In genomic region chr16:4109250-4109736, GRCh38 we compare ENCODE assay signal across 1 cellular context.
TF ChIP-seq lines count a peak whose summit lies in the region.

No MANE protein-coding gene starts in this region.

TF ChIP-seq in HepG2, 621 proteins besides CTCF, POLR2A, EP300 and RAD21 (continued from another document and continues in another):
- no peak for TF ChIP-seq ZBTB40 (IDR thresholded peaks at IDR 0.05)
- TF ChIP-seq ZBTB40 (CRISPR knock-in tag; IDR thresholded peaks at IDR 0.05) = no peak
- no peak for TF ChIP-seq ZNF431 (CRISPR knock-in tag; IDR thresholded peaks at IDR 0.05; ENCODE audit: borderline replicate concordance, low read depth)
- TF ChIP-seq NPAS2 (CRISPR knock-in tag; IDR thresholded peaks at IDR 0.05; ENCODE audit: borderline replicate concordance) = no peak
- no peak for TF ChIP-seq ZNF605 (CRISPR knock-in tag; IDR thresholded peaks at IDR 0.05)
- TF ChIP-seq KDM5B (CRISPR knock-in tag; IDR thresholded peaks at IDR 0.05; ENCODE audit: borderline replicate concordance) = no peak
- TF ChIP-seq NCOR1 (IDR thresholded peaks at IDR 0.05; ENCODE audit: borderline replicate concordance, low read length) = peak; percentile 27; the same call in 1 of the 2 replicates
- no peak for TF ChIP-seq PHF20 (CRISPR knock-in tag; IDR thresholded peaks at IDR 0.05)
- no peak for TF ChIP-seq MAZ (IDR thresholded peaks at IDR 0.05; ENCODE audit: borderline replicate concordance, low read depth, low read length)
- no peak for TF ChIP-seq MAZ (CRISPR knock-in tag; IDR thresholded peaks at IDR 0.05; ENCODE audit: low read depth)
- no peak for TF ChIP-seq ADNP (CRISPR knock-in tag; IDR thresholded peaks at IDR 0.05)
- TF ChIP-seq ZMAT3 (CRISPR knock-in tag; conservative IDR thresholded peaks at IDR 0.05) = no peak
- no peak for TF ChIP-seq ZEB1 (IDR thresholded peaks at IDR 0.05; ENCODE audit: insufficient replicate concordance, low read depth)
- peak; percentile 96 for TF ChIP-seq ZNF3 (CRISPR knock-in tag; IDR thresholded peaks at IDR 0.05)
- no peak for TF ChIP-seq ZNF660 (CRISPR knock-in tag; IDR thresholded peaks at IDR 0.05; ENCODE audit: borderline replicate concordance, low read depth)
- no peak for TF ChIP-seq ZNF784 (CRISPR knock-in tag; IDR thresholded peaks at IDR 0.05; ENCODE audit: borderline replicate concordance)
- TF ChIP-seq KAT8 (CRISPR knock-in tag; IDR thresholded peaks at IDR 0.05) = peak; percentile 29; the same call in 1 of the 2 replicates
- 0 out of 2 replicates have a peak, but pooled peaks have one; percentile 60 for TF ChIP-seq ZSCAN12 (CRISPR knock-in tag; IDR thresholded peaks at IDR 0.05)
- no peak for TF ChIP-seq FLYWCH1 (CRISPR knock-in tag; IDR thresholded peaks at IDR 0.05)
- TF ChIP-seq CENPBD1 (CRISPR knock-in tag; IDR thresholded peaks at IDR 0.05; ENCODE audit: borderline replicate concordance, low read depth) = no peak
- TF ChIP-seq SPEN (CRISPR knock-in tag; IDR thresholded peaks at IDR 0.05; ENCODE audit: low read depth) = no peak
- no peak for TF ChIP-seq PBX2 (CRISPR knock-in tag; IDR thresholded peaks at IDR 0.05)
- TF ChIP-seq RBM39 (IDR thresholded peaks at IDR 0.05; ENCODE audit: low read depth, low read length, poor library complexity, severe bottlenecking) = no peak
- TF ChIP-seq STAT6 (CRISPR knock-in tag; IDR thresholded peaks at IDR 0.05; ENCODE audit: borderline replicate concordance) = 0 out of 2 replicates have a peak, but pooled peaks have one; percentile 52
- no peak for TF ChIP-seq ZNF331 (CRISPR knock-in tag; IDR thresholded peaks at IDR 0.05)
- TF ChIP-seq NKX3-1 (CRISPR knock-in tag; IDR thresholded peaks at IDR 0.05) = peak; percentile 21; the same call in 1 of the 2 replicates
- no peak for TF ChIP-seq ZNF598 (CRISPR knock-in tag; IDR thresholded peaks at IDR 0.05; ENCODE audit: borderline replicate concordance)
- no peak for TF ChIP-seq ZNF318 (CRISPR knock-in tag; IDR thresholded peaks at IDR 0.05)
- no peak for TF ChIP-seq ZFAT (CRISPR knock-in tag; conservative IDR thresholded peaks at IDR 0.05)
- TF ChIP-seq SIN3A (IDR thresholded peaks at IDR 0.05; ENCODE audit: borderline replicate concordance, low read depth, low read length) = no peak
- no peak for TF ChIP-seq ZIK1 (CRISPR knock-in tag; IDR thresholded peaks at IDR 0.05; ENCODE audit: borderline replicate concordance, low read depth)
- no peak for TF ChIP-seq PBX3 (CRISPR knock-in tag; IDR thresholded peaks at IDR 0.05; ENCODE audit: borderline replicate concordance)
- peak; percentile 43; the same call in 1 of the 2 replicates for TF ChIP-seq ZNF292 (CRISPR knock-in tag; IDR thresholded peaks at IDR 0.05; ENCODE audit: borderline replicate concordance, low read depth)
- no peak for TF ChIP-seq ZNF790 (CRISPR knock-in tag; IDR thresholded peaks at IDR 0.05; ENCODE audit: borderline replicate concordance)
